In genomic region chr17:16075949-16076348, GRCh38 we compare ENCODE assay signal across 22 cellular contexts.
"Had no signal": no experiment of that assay in that cellular context is flagged by ENCODE, and none has a peak within 500 bp of the region (broad histone marks: within the 10 kb centered on the region; RNA-seq: fewer than 3 reads in every experiment).

No MANE protein-coding gene starts in this region.

- H3K4me3 ChIP-seq: dorsolateral prefrontal cortex, esophagus muscularis mucosa, gastroesophageal sphincter, right atrium auricular region, smooth muscle cell, suprapubic skin, thyroid gland, upper lobe of left lung, uterus had no signal

- H3K4me2 ChIP-seq: smooth muscle cell had no signal

- H3K27ac ChIP-seq: epithelial cell of prostate, esophagus muscularis mucosa, gastroesophageal sphincter, right atrium auricular region, suprapubic skin, thyroid gland, upper lobe of left lung, uterus had no signal

- H3K4me1 ChIP-seq: esophagus muscularis mucosa, gastroesophageal sphincter, right atrium auricular region, suprapubic skin, upper lobe of left lung, uterus had no signal

- H3K27me3 ChIP-seq: dorsolateral prefrontal cortex, esophagus muscularis mucosa, gastroesophageal sphincter, right atrium auricular region, suprapubic skin, thyroid gland, upper lobe of left lung, uterus had no signal

- DNase-seq: cortex of kidney; dorsolateral prefrontal cortex; effector memory CD4-positive, alpha-beta T cell; foreskin fibroblast; glutamatergic neuron; islet precursor cell; mammary epithelial cell; naive thymus-derived CD4-positive, alpha-beta T cell; nephron progenitor cell; posterior cingulate gyrus; stimulated activated CD4-positive, alpha-beta T cell treated with anti-CD3 and anti-CD28 coated beads, Interleukin-2, amount 100 ng/mL, for 48 hours; stimulated activated naive CD4-positive, alpha-beta T cell treated with Interleukin-2 at 50 U/mL for 16 hours; thyroid gland; upper lobe of left lung; uterus had no signal

- ATAC-seq: gastroesophageal sphincter; left lobe of liver; naive thymus-derived CD4-positive, alpha-beta T cell had no signal

- H3K36me3 ChIP-seq: uterus had no signal

- H3K9me3 ChIP-seq: esophagus muscularis mucosa, gastroesophageal sphincter, right atrium auricular region, suprapubic skin, thyroid gland, upper lobe of left lung, uterus had no signal
